Comparison of ENCODE assay signal across 1 cellular context in genomic region chr1:192530254-192530653, GRCh38.
TF ChIP-seq lines count a peak whose summit lies in the region.

No MANE protein-coding gene starts in this region.

TF ChIP-seq in HCT116, 20 proteins besides CTCF, POLR2A, EP300 and RAD21 (continued from another document):
- no peak for TF ChIP-seq REST (IDR thresholded peaks at IDR 0.05; ENCODE audit: low read depth)
